11 cellular contexts compared by ENCODE assay signal in genomic region chr19:1907563-1908363, GRCh38. TPM values are rescaled to one million over a fixed set of nuclear protein-coding genes. Genes with fewer than 3 reads are reported as not detected.
DNase-seq lines count a peak whose midpoint lies in the region; TF ChIP-seq lines count a peak whose summit lies in the region.
"Had no signal": no experiment of that assay in that cellular context is flagged by ENCODE, and none has a peak within 500 bp of the region (broad histone marks: within the 10 kb centered on the region; RNA-seq: fewer than 3 reads in every experiment).

No MANE protein-coding gene starts in this region.

- no peak for TF ChIP-seq POLR2A in suprapubic skin (IDR thresholded peaks at IDR 0.05)

- TF ChIP-seq CTCF in colonic mucosa (IDR thresholded peaks at IDR 0.05): no peak
- no peak for TF ChIP-seq CTCF in suprapubic skin (IDR thresholded peaks at IDR 0.05)

- DNase-seq in M059J (ENCODE audit: low read depth): peak; percentile 54
- peak; percentile 82 for DNase-seq in colonic mucosa
- DNase-seq in medulla oblongata (ENCODE audit: extremely low spot score): peak; percentile 68
- DNase-seq in suprapubic skin (ENCODE audit: low spot score in 2 of 2): no peak
- DNase-seq in activated CD4-positive, alpha-beta T cell treated with anti-CD3 and anti-CD28 coated beads for 48 hours: no peak
- DNase-seq in DMS 273 treated with DMSO at 0.1 percent for 48 hours (lab: John Stamatoyannopoulos, UW): no peak
- DNase-seq in activated effector memory CD4-positive, alpha-beta T cell treated with Interleukin-2 at 50 U/mL for 16 hours: no peak
- no peak for DNase-seq in SKM-1 (lab: John Stamatoyannopoulos, UW; ENCODE audit: unreplicated experiment)
- DNase-seq: activated CD4-positive, alpha-beta memory T cell treated with anti-CD3 and anti-CD28 coated beads for 36 hours; mesenchymal stem cell; NCI-H446 had no signal

- H3K9ac ChIP-seq in colonic mucosa (ENCODE audit: low read depth in 2 of 2, low read length in 2 of 2): peak overlapping the region; percentile 70 to 77

- intact Hi-C loops in colonic mucosa (cut with DNase I): no loop called here

- H3K27ac ChIP-seq in colonic mucosa: peak overlapping the region; percentile 73
- peak overlapping the region; percentile 90 for H3K27ac ChIP-seq in suprapubic skin

- H3K4me1 ChIP-seq in colonic mucosa (peaks cover 9% of the 10 kb centered on the region), suprapubic skin (peaks cover 65% of the 10 kb centered on the region)

- TF ChIP-seq EP300 in suprapubic skin (IDR thresholded peaks at IDR 0.05): no peak

- H3K4me3 ChIP-seq in colonic mucosa (peak overlapping the region; percentile 23), suprapubic skin (peak overlapping the region; percentile 36)

- WGBS in suprapubic skin: 45% methylated on average over 22 of the region's 43 CpGs

- peaks cover 2% of the 10 kb centered on the region for H3K36me3 ChIP-seq in colonic mucosa
- H3K36me3 ChIP-seq in suprapubic skin: peaks cover 10% of the 10 kb centered on the region

- no peaks in the 10 kb centered on the region for H3K27me3 ChIP-seq in colonic mucosa
- H3K27me3 ChIP-seq in suprapubic skin: no peaks in the 10 kb centered on the region

- H3K9me3 ChIP-seq in colonic mucosa (no peaks in the 10 kb centered on the region), suprapubic skin (no peaks in the 10 kb centered on the region)

RNA-seq across cellular contexts. Expression of gene ADAT3, which starts 2.6 kb away (rescaled TPM):
- 1.0 and 6.7 TPM in 2 replicates for total RNA-seq in M059J (2014; rRNA removed; shearing (Covaris generic))
- 10 to 100 TPM; 14.2 to 24.7 TPM for total RNA-seq in colonic mucosa
- 10 to 100 TPM; 13.4 to 26.7 (median 22.3) TPM for total RNA-seq in suprapubic skin

RNA-seq across cellular contexts. Expression of gene SCAMP4, which starts 2.6 kb away (rescaled TPM):
- 75.5 and 98.0 TPM in 2 replicates for total RNA-seq in M059J (2014; rRNA removed; shearing (Covaris generic))
- 10 to 100 TPM; 57.4 to 91.8 TPM for total RNA-seq in colonic mucosa
- 100 to 1,000 TPM in 2 of 4 donors, 10 to 100 TPM in 2; 68.1 to 119 (median 103) TPM for total RNA-seq in suprapubic skin

RNA-seq across cellular contexts. Expression of gene ABHD17A, which starts 22.5 kb away (rescaled TPM):
- total RNA-seq in M059J (2014; rRNA removed; shearing (Covaris generic)): 59.0 and 94.1 TPM in 2 replicates
- total RNA-seq in colonic mucosa (10 to 100 TPM; 53.3 to 78.5 TPM), suprapubic skin (100 to 1,000 TPM in 3 of 4 donors, 10 to 100 TPM in 1; 82.3 to 120 (median 110) TPM)

RNA-seq across cellular contexts. Expression of gene CSNK1G2, which starts 33.2 kb away (rescaled TPM):
- total RNA-seq in M059J (2014; rRNA removed; shearing (Covaris generic)): 50.1 and 70.7 TPM in 2 replicates
- 10 to 100 TPM; 55.3 to 61.0 TPM for total RNA-seq in colonic mucosa
- total RNA-seq in suprapubic skin: 10 to 100 TPM; 46.1 to 89.0 (median 59.3) TPM

RNA-seq across cellular contexts. Expression of gene KLF16, which starts 44.4 kb away (rescaled TPM):
- total RNA-seq in M059J (2014; rRNA removed; shearing (Covaris generic)): 1.2 and 8.4 TPM in 2 replicates
- total RNA-seq in colonic mucosa: 10 to 100 TPM; 31.1 to 34.8 TPM
- total RNA-seq in suprapubic skin: 10 to 100 TPM; 12.1 to 30.8 (median 20.9) TPM

Comparison
In these comparisons a context has a peak if more than half of its experiments do, and no peak if none do; other contexts are left out.
1. DNase-seq: peak in M059J (single experiment), colonic mucosa (single experiment) and medulla oblongata (single experiment); none in suprapubic skin (0 of 2), activated CD4-positive, alpha-beta T cell treated with anti-CD3 and anti-CD28 coated beads for 48 hours (single experiment), DMS 273 treated with DMSO at 0.1 percent for 48 hours (single experiment), activated effector memory CD4-positive, alpha-beta T cell treated with Interleukin-2 at 50 U/mL for 16 hours (single experiment) and SKM-1 (single experiment).